In genomic region chr5:7392401-7393024, GRCh38 we compare ENCODE assay signal across 8 cellular contexts. TPM values are rescaled to one million over a fixed set of nuclear protein-coding genes. Genes with fewer than 3 reads are reported as not detected.
A peak's percentile ranks its signal among the peaks of the same experiment; 100 is the strongest.
DNase-seq lines count a peak whose midpoint lies in the region; ATAC-seq and TF ChIP-seq lines count a peak whose summit lies in the region.

No MANE protein-coding gene starts in this region.

- H3K27me3 ChIP-seq in right atrium auricular region (peaks cover 0 to 3% of the 10 kb centered on the region in 2 donors), thoracic aorta (replicated peaks; ENCODE audit: insufficient read depth) (no peaks in the 10 kb centered on the region)

- H3K27ac ChIP-seq in HEK293 (ENCODE audit: extremely low read depth, low read depth, low read length) (no peak overlapping the region), right atrium auricular region (no peak overlapping the region), thoracic aorta (no peak overlapping the region)

- no peaks in the 10 kb centered on the region for H3K36me3 ChIP-seq in HEK293 (ENCODE audit: control insufficient read depth in 2 of 2, insufficient read depth in 1 of 2, low read length in 2 of 2)
- H3K36me3 ChIP-seq in right atrium auricular region = no peaks in the 10 kb centered on the region
- no peaks in the 10 kb centered on the region for H3K36me3 ChIP-seq in thoracic aorta

- H3K4me3 ChIP-seq in HEK293 (ENCODE audit: low read depth, low read length) (no peak overlapping the region), right atrium auricular region (no peak overlapping the region), thoracic aorta (no peak overlapping the region)

- H3K4me1 ChIP-seq in HEK293 (ENCODE audit: control insufficient read depth, insufficient read depth, low read length) (peaks cover 2% of the 10 kb centered on the region; the same call in 1 of the 2 replicates), right atrium auricular region (peaks cover 0 to 18% of the 10 kb centered on the region in 2 donors), thoracic aorta (ENCODE audit: control insufficient read depth in 1 of 2, low read depth in 2 of 2) (peaks cover 0 to 5% of the 10 kb centered on the region in 2 donors)

- POLR2A ChIA-PET in HEK293 (lab: Yijun Ruan, JAX) = no interaction called here

- no peaks in the 10 kb centered on the region for H3K9me3 ChIP-seq in HEK293 (ENCODE audit: control insufficient read depth, insufficient read depth, low read depth, low read length)
- no peaks in the 10 kb centered on the region for H3K9me3 ChIP-seq in right atrium auricular region
- no peaks in the 10 kb centered on the region for H3K9me3 ChIP-seq in thoracic aorta

- ATAC-seq in thoracic aorta (ENCODE audit: insufficient number of reproducible peaks, low FRiP score, low read depth) = peak; percentile 48

- peak; percentile 62 for DNase-seq in AG08396 (ENCODE audit: low spot score)
- peak; percentile 47 for DNase-seq in RKO (ENCODE audit: low spot score)
- DNase-seq in right atrium auricular region (ENCODE audit: low spot score) = no peak
- no peak for DNase-seq in thoracic aorta (ENCODE audit: low spot score)
- DNase-seq in germinal center (ENCODE audit: low spot score) = no peak
- DNase-seq in activated naive CD4-positive, alpha-beta T cell treated with Interleukin-2 at 50 U/mL for 16 hours = no peak
- DNase-seq in NK-92 (lab: John Stamatoyannopoulos, UW; ENCODE audit: unreplicated experiment) = no peak

- CTCF ChIA-PET in HEK293 (lab: Yijun Ruan, JAX) = interaction anchor here (0.6 to 2.0 kb wide), 8 partner anchors 10 to 147 kb away, joined by 3 to 11 read pairs (median 4); no protein-coding TSS in a partner anchor

- TF ChIP-seq CTCF in HEK293 (tag by site-specific recombination; IDR thresholded peaks at IDR 0.05) (0 out of 2 replicates have a peak, but pooled peaks have one; percentile 11), right atrium auricular region (IDR thresholded peaks at IDR 0.05) (peak; percentile 28 to 67), thoracic aorta (IDR thresholded peaks at IDR 0.05) (peak; percentile 55)

TF ChIP-seq in HEK293, 187 proteins besides CTCF, POLR2A, EP300 and RAD21:
- TF ChIP-seq ZBTB7A (tag by site-specific recombination; IDR thresholded peaks at IDR 0.05; ENCODE audit: low read depth) (no peak), ZNF488 (tag by site-specific recombination; IDR thresholded peaks at IDR 0.05) (no peak), ZNF654 (tag by site-specific recombination; IDR thresholded peaks at IDR 0.05; ENCODE audit: low read depth) (peak; percentile 27; the same call in 1 of the 2 replicates)

RNA-seq across cellular contexts. Expression of gene ADCY2, which starts 3.4 kb away (rescaled TPM):
- 1 to 10 TPM in 1 of 2 donors, not detected in 1; 3.3 TPM for total RNA-seq in right atrium auricular region
- total RNA-seq in thoracic aorta = 10 to 100 TPM in 1 of 2 donors, 1 to 10 TPM in 1; 5.0 to 14.8 TPM

Comparison
In these comparisons a context has a peak if more than half of its experiments do, and no peak if none do; other contexts are left out.
1. DNase-seq: peak in AG08396 (single experiment) and RKO (single experiment); none in right atrium auricular region (single experiment), thoracic aorta (single experiment), germinal center (single experiment), activated naive CD4-positive, alpha-beta T cell treated with Interleukin-2 at 50 U/mL for 16 hours (single experiment) and NK-92 (single experiment).
2. Peak in every context shown above with its lines, with median percentiles within 50 percentile points of each other: CTCF ChIP-seq.